Comparison of ENCODE assay signal across 14 cellular contexts in genomic region chr7:44982970-44983369, GRCh38. TPM values are rescaled to one million over a fixed set of nuclear protein-coding genes. Genes with fewer than 3 reads are reported as not detected.
DNase-seq lines count a peak whose midpoint lies in the region; ATAC-seq, FAIRE-seq and TF ChIP-seq lines count a peak whose summit lies in the region.
"Had no signal": no experiment of that assay in that cellular context is flagged by ENCODE, and none has a peak within 500 bp of the region (broad histone marks: within the 10 kb centered on the region; RNA-seq: fewer than 3 reads in every experiment).

No MANE protein-coding gene starts in this region.

- H3K27me3 Mint-ChIP-seq in CD8-positive, alpha-beta T cell (ENCODE audit: low read depth) = no peaks in the 10 kb centered on the region
- no peaks in the 10 kb centered on the region for H3K27me3 Mint-ChIP-seq in effector memory CD8-positive, alpha-beta T cell

- intact Hi-C loops in CD8-positive, alpha-beta T cell (cut with DNase I, micrococcal nuclease) = no loop called here
- intact Hi-C loops in ascending aorta (cut with DNase I) = no loop called here

- H3K27me3 ChIP-seq in CD8-positive, alpha-beta T cell (ENCODE audit: insufficient read depth, low read length) = no peaks in the 10 kb centered on the region
- H3K27me3 ChIP-seq in ascending aorta = no peaks in the 10 kb centered on the region
- H3K27me3 ChIP-seq: cardiac muscle cell, gastrocnemius medialis had no signal

- no peak for TF ChIP-seq CTCF in 22Rv1 (IDR thresholded peaks at IDR 0.05)
- no peak for TF ChIP-seq CTCF in CD8-positive, alpha-beta T cell (IDR thresholded peaks at IDR 0.05)
- no peak for TF ChIP-seq CTCF in VCaP (conservative IDR thresholded peaks at IDR 0.05)
- TF ChIP-seq CTCF in ascending aorta (IDR thresholded peaks at IDR 0.05) = no peak

- H3K4me1 Mint-ChIP-seq in CD8-positive, alpha-beta T cell (ENCODE audit: low read depth) = peaks cover 83% of the 10 kb centered on the region
- H3K4me1 Mint-ChIP-seq in effector memory CD8-positive, alpha-beta T cell (ENCODE audit: low read depth in 2 of 2) = peaks cover 66 to 74% of the 10 kb centered on the region in 2 donors

- H3K9me3 Mint-ChIP-seq in CD8-positive, alpha-beta T cell = no peaks in the 10 kb centered on the region
- H3K9me3 Mint-ChIP-seq in effector memory CD8-positive, alpha-beta T cell = no peaks in the 10 kb centered on the region

- H3K9me3 ChIP-seq in CD8-positive, alpha-beta T cell (ENCODE audit: low read length) = no peaks in the 10 kb centered on the region
- no peaks in the 10 kb centered on the region for H3K9me3 ChIP-seq in ascending aorta
- H3K9me3 ChIP-seq: gastrocnemius medialis had no signal

- DNase-seq in CD8-positive, alpha-beta T cell = no peak
- no peak for DNase-seq in effector memory CD8-positive, alpha-beta T cell
- DNase-seq in RCC 7860 (ENCODE audit: low spot score) (no peak), ascending aorta (ENCODE audit: low spot score in 2 of 2) (no peak)
- DNase-seq: gastrocnemius medialis, KG1, NCI-H2081 had no signal

- POLR2A ChIA-PET in CD8-positive, alpha-beta T cell (lab: Charles Lee) = interaction anchor here (2.0 kb wide), 1 partner anchor 45 kb away, joined by 10 read pairs; no protein-coding TSS in a partner anchor

- H3K4me1 ChIP-seq in CD8-positive, alpha-beta T cell (ENCODE audit: insufficient read depth, low read length) = peaks cover 65% of the 10 kb centered on the region
- peaks cover 3 to 11% of the 10 kb centered on the region in 2 donors for H3K4me1 ChIP-seq in ascending aorta

- no peak for FAIRE-seq in RCC 7860 (lab: Jason Lieb, UNC)
- FAIRE-seq: H1, urothelium cell line had no signal

- H3K36me3 ChIP-seq in CD8-positive, alpha-beta T cell (ENCODE audit: insufficient read depth, low read length) = peaks cover 23% of the 10 kb centered on the region
- H3K36me3 ChIP-seq in ascending aorta = peaks cover 24 to 40% of the 10 kb centered on the region in 2 donors

- H3K27ac ChIP-seq in 22Rv1 = peak overlapping the region; percentile 32; the same call in 1 of the 2 replicates
- H3K27ac ChIP-seq in CD8-positive, alpha-beta T cell (ENCODE audit: low read depth, low read length) = no peak overlapping the region
- peak overlapping the region; percentile 92; the same call in 1 of the 2 replicates for H3K27ac ChIP-seq in VCaP
- no peak overlapping the region for H3K27ac ChIP-seq in ascending aorta
- H3K27ac ChIP-seq: cardiac muscle cell, gastrocnemius medialis had no signal

- CTCF ChIA-PET in CD8-positive, alpha-beta T cell (lab: Charles Lee) = interaction anchor here (2.4 to 3.4 kb wide), 2 partner anchors 9 to 154 kb away, joined by 11 to 15 read pairs; no protein-coding TSS in a partner anchor

- no peak overlapping the region for H3K4me3 ChIP-seq in CD8-positive, alpha-beta T cell (ENCODE audit: low read depth, low read length)
- no peak overlapping the region for H3K4me3 ChIP-seq in ascending aorta
- H3K4me3 ChIP-seq: cardiac muscle cell, gastrocnemius medialis had no signal

- ATAC-seq in CD8-positive, alpha-beta T cell = no peak
- ATAC-seq in effector memory CD8-positive, alpha-beta T cell (replicated peaks) = no peak
- ATAC-seq in GM21737 (IDR thresholded peaks at IDR 0.05; ENCODE audit: unreplicated experiment) (no peak), HG03439 (IDR thresholded peaks at IDR 0.05; ENCODE audit: unreplicated experiment) (no peak)
- ATAC-seq: gastrocnemius medialis had no signal

- peak overlapping the region; percentile 77 for H3K27ac Mint-ChIP-seq in CD8-positive, alpha-beta T cell
- peak overlapping the region; percentile 98 to 99 for H3K27ac Mint-ChIP-seq in effector memory CD8-positive, alpha-beta T cell

- no peak overlapping the region for H3K4me3 Mint-ChIP-seq in CD8-positive, alpha-beta T cell
- H3K4me3 Mint-ChIP-seq in effector memory CD8-positive, alpha-beta T cell = peak overlapping the region in 1 of 2 donors; percentile 15

- H3K36me3 Mint-ChIP-seq in CD8-positive, alpha-beta T cell = peaks cover 60% of the 10 kb centered on the region
- H3K36me3 Mint-ChIP-seq in effector memory CD8-positive, alpha-beta T cell (ENCODE audit: insufficient read depth) = peaks cover 90% of the 10 kb centered on the region

RNA-seq across cellular contexts. Expression of gene MYO1G, which starts 4.2 kb away (rescaled TPM):
- 100 to 1,000 TPM; 142 to 143 TPM for total RNA-seq in CD8-positive, alpha-beta T cell
- total RNA-seq in ascending aorta = 5.9 TPM

RNA-seq across cellular contexts. Expression of gene CCM2, which starts 17.0 kb away (rescaled TPM):
- 10 to 100 TPM; 42.8 to 44.6 TPM for total RNA-seq in CD8-positive, alpha-beta T cell
- 61.5 TPM for total RNA-seq in ascending aorta

Comparison
In these comparisons a context has a peak if more than half of its experiments do, and no peak if none do; other contexts are left out.
1. H3K27ac ChIP-seq: peak in 22Rv1 (single experiment) and VCaP (single experiment); none in CD8-positive, alpha-beta T cell (single experiment) and ascending aorta (0 of 2).
2. RNA of gene MYO1G, which starts 4.2 kb away (total RNA-seq): 142 to 143 TPM in CD8-positive, alpha-beta T cell; 5.9 TPM in ascending aorta (single experiment); every median in the first group is over 10 times any median in the second.